8 cellular contexts compared by ENCODE assay signal in genomic region chr9:122091682-122092592, GRCh38. TPM values are rescaled to one million over a fixed set of nuclear protein-coding genes. Genes with fewer than 3 reads are reported as not detected.
DNase-seq lines count a peak whose midpoint lies in the region; ATAC-seq and TF ChIP-seq lines count a peak whose summit lies in the region.

No MANE protein-coding gene starts in this region.

- H3K4me3 ChIP-seq in BE2C (ENCODE audit: low read depth, low read length) (peak overlapping the region; percentile 93), KMS-11 (IDR thresholded peaks at IDR 0.05; ENCODE audit: insufficient read depth, low read depth, low read length) (no peak overlapping the region)

- H3K4me1 ChIP-seq in BE2C (no peaks in the 10 kb centered on the region), KMS-11 (ENCODE audit: low read depth, poor library complexity, severe bottlenecking) (peaks cover 13% of the 10 kb centered on the region)

- H3K9me3 Mint-ChIP-seq in natural killer cell treated with Interleukin-12 subunit alpha and Interleukin-12 subunit beta and Interleukin-15 and Interleukin-18, amount 100 ng/mL, for 72 hours, result no peaks in the 10 kb centered on the region

- no peaks in the 10 kb centered on the region for H3K27me3 ChIP-seq in BE2C
- peaks cover 6% of the 10 kb centered on the region; the same call in 1 of the 2 replicates for H3K27me3 ChIP-seq in KMS-11 (ENCODE audit: insufficient read depth, low read depth)

- peak overlapping the region; percentile 71 for H3K4me2 ChIP-seq in KMS-11

- H3K36me3 ChIP-seq in BE2C (no peaks in the 10 kb centered on the region), KMS-11 (ENCODE audit: insufficient read depth) (no peaks in the 10 kb centered on the region)

- peaks cover 5% of the 10 kb centered on the region for H3K36me3 Mint-ChIP-seq in natural killer cell treated with Interleukin-12 subunit alpha and Interleukin-12 subunit beta and Interleukin-15 and Interleukin-18, amount 100 ng/mL, for 72 hours

- TF ChIP-seq CTCF in BE2C (IDR thresholded peaks at IDR 0.05; ENCODE audit: low read depth, low read length), result no peak
- no peak for TF ChIP-seq CTCF in KMS-11 (conservative IDR thresholded peaks at IDR 0.05; ENCODE audit: low read depth, low read length)

- peaks cover 8 to 10% of the 10 kb centered on the region in 2 donors for H3K27me3 Mint-ChIP-seq in natural killer cell treated with Interleukin-12 subunit alpha and Interleukin-12 subunit beta and Interleukin-15 and Interleukin-18, amount 100 ng/mL, for 72 hours

- H3K27ac ChIP-seq in KMS-11 (no peak overlapping the region), cingulate gyrus (ENCODE audit: low read depth, low read length) (peak overlapping the region; percentile 41)

- H3K4me1 Mint-ChIP-seq in natural killer cell treated with Interleukin-12 subunit alpha and Interleukin-12 subunit beta and Interleukin-15 and Interleukin-18, amount 100 ng/mL, for 72 hours (ENCODE audit: low read depth in 2 of 2), result peaks cover 37 to 41% of the 10 kb centered on the region in 2 donors

- H3K79me2 ChIP-seq in KMS-11 (ENCODE audit: insufficient read depth, low read depth), result peaks cover 11% of the 10 kb centered on the region; the same call in 1 of the 2 replicates

- H3K9ac ChIP-seq in KMS-11, result peak overlapping the region; percentile 78; the same call in 1 of the 2 replicates

- peak overlapping the region; percentile 56 to 75 for H3K27ac Mint-ChIP-seq in natural killer cell treated with Interleukin-12 subunit alpha and Interleukin-12 subunit beta and Interleukin-15 and Interleukin-18, amount 100 ng/mL, for 72 hours

- DNase-seq in BE2C (no peak), dedifferentiated amniotic fluid mesenchymal stem cell (ENCODE audit: extremely low spot score) (no peak), C1 segment of cervical spinal cord (lab: John Stamatoyannopoulos, UW) (no peak), mesenteric fat pad (ENCODE audit: low spot score) (no peak), putamen (ENCODE audit: low spot score) (no peak)
- DNase-seq in natural killer cell treated with Interleukin-12 subunit alpha and Interleukin-12 subunit beta and Interleukin-15 and Interleukin-18, amount 100 ng/mL, for 72 hours (ENCODE audit: low spot score), result no peak

- peak overlapping the region; percentile 73; the same call in 1 of the 2 replicates for H2AFZ ChIP-seq in KMS-11 (ENCODE audit: low read depth)

- no peak for ATAC-seq in natural killer cell treated with Interleukin-12 subunit alpha and Interleukin-12 subunit beta and Interleukin-15 and Interleukin-18, amount 100 ng/mL, for 72 hours

- no peaks in the 10 kb centered on the region for H4K20me1 ChIP-seq in KMS-11 (ENCODE audit: insufficient read depth)

- peak overlapping the region; percentile 95 for H3K4me3 Mint-ChIP-seq in natural killer cell treated with Interleukin-12 subunit alpha and Interleukin-12 subunit beta and Interleukin-15 and Interleukin-18, amount 100 ng/mL, for 72 hours

- no peaks in the 10 kb centered on the region for H3K9me3 ChIP-seq in BE2C

RNA-seq across cellular contexts. Expression of gene TTLL11, which starts 1.2 kb away (rescaled TPM):
- polyA plus RNA-seq in BE2C (2012; ENCODE audit: insufficient read depth, insufficient read length, low read depth), result 12.3 TPM
- total RNA-seq in natural killer cell treated with Interleukin-12 subunit alpha and Interleukin-12 subunit beta and Interleukin-15 and Interleukin-18, amount 100 ng/mL, for 72 hours, result 1 to 10 TPM; 6.2 to 7.7 TPM
- 9.5 TPM for total RNA-seq in mesenteric fat pad
